ENCODE assay signal across 8 cellular contexts in the genomic region with DNA sequence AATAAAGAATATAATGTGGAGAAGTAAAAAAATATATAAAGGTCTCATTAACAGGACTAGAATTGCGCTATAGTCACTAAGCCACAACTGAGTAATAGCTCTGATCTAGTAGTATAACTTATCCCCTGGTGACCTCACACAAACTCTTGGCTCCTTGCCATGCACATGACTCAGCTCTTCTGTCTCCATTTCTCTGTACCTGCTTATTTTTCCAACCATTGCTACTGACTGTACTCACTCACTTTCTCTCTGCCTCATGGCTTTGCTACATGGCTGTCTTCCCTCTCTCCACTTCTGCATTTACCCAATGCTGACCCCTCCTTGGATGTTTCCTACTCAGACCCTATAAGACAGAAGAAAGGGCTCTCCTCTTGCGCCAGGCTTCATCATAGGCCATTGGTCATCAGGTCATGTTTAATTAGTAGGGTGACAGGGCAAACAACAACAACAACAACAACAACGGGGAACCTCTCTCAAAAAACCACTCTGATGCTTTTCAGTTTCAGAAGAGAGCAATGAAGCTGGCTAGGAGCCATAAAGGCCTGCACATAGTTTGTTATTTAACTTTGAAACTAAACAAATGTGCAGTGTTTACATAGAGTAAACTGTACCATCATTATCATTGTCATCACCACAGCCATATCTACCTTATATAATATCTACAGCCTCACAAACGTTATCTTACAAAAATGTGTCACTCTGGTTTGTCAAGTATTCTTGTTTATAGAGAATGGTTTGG. TPM values are rescaled to one million over a fixed set of nuclear protein-coding genes. Genes with fewer than 3 reads are reported as not detected.
A peak's percentile ranks its signal among the peaks of the same experiment; 100 is the strongest.
DNase-seq lines count a peak whose midpoint lies in the region; ATAC-seq, FAIRE-seq and TF ChIP-seq lines count a peak whose summit lies in the region.

No MANE protein-coding gene starts in this region.

- TF ChIP-seq POLR2A in GM12891 (IDR thresholded peaks at IDR 0.05; ENCODE audit: low read depth, low read length) (no peak), testis (IDR thresholded peaks at IDR 0.05) (no peak)

- no peak overlapping the region for H3K4me3 ChIP-seq in foreskin fibroblast (ENCODE audit: low read depth in 1 of 2, low read length in 2 of 2)
- no peak overlapping the region for H3K4me3 ChIP-seq in ascending aorta
- H3K4me3 ChIP-seq in testis = no peak overlapping the region

- WGBS in testis, 2 donors = 89 to 90% methylated on average over 4 of the region's 4 CpGs

- H3K9me3 ChIP-seq in ascending aorta (no peaks in the 10 kb centered on the region), testis (no peaks in the 10 kb centered on the region)

- intact Hi-C loops in ascending aorta (cut with DNase I) = no loop called here
- intact Hi-C loops in testis (cut with DNase I; ENCODE audit: low total_unique reads) = no loop called here

- peak; percentile 5 for FAIRE-seq in GM12891 (lab: Jason Lieb, UNC)

- no peak for ATAC-seq in GM21619 (IDR thresholded peaks at IDR 0.05; ENCODE audit: unreplicated experiment)

- no peaks in the 10 kb centered on the region for H3K36me3 ChIP-seq in ascending aorta
- H3K36me3 ChIP-seq in testis (ENCODE audit: low read depth, missing control alignments) = no peaks in the 10 kb centered on the region

- H3K4me1 ChIP-seq in ascending aorta (no peaks in the 10 kb centered on the region), testis (no peaks in the 10 kb centered on the region)

- TF ChIP-seq CTCF in foreskin fibroblast (IDR thresholded peaks at IDR 0.05; ENCODE audit: low read depth, low read length) (no peak), ascending aorta (IDR thresholded peaks at IDR 0.05) (no peak), testis (IDR thresholded peaks at IDR 0.05) (no peak)

- H3K27ac ChIP-seq in ascending aorta (no peak overlapping the region), testis (no peak overlapping the region)

- DNase-seq in GM12891 (ENCODE audit: insufficient read length, low spot score) = no peak
- peak; percentile 45 for DNase-seq in NCI-H1105 (lab: John Stamatoyannopoulos, UW)
- peak; percentile 80 for DNase-seq in activated CD8-positive, alpha-beta memory T cell treated with anti-CD3 and anti-CD28 coated beads for 24 hours
- peak; percentile 74 to 90 for DNase-seq in foreskin fibroblast
- peak; percentile 38 to 78 (median 58) for DNase-seq in stimulated activated CD4-positive, alpha-beta T cell treated with anti-CD3 and anti-CD28 coated beads, TNF-alpha, amount 100 ng/mL, for 24 hours (ENCODE audit: low read depth in 3 of 3)
- no peak for DNase-seq in ascending aorta (ENCODE audit: low spot score in 2 of 2)
- DNase-seq in testis = no peak

- H3K27me3 ChIP-seq in ascending aorta = no peaks in the 10 kb centered on the region
- no peaks in the 10 kb centered on the region for H3K27me3 ChIP-seq in testis

TF ChIP-seq in GM12891, 5 proteins besides CTCF, POLR2A, EP300 and RAD21:
- TF ChIP-seq PAX5 (IDR thresholded peaks at IDR 0.05; ENCODE audit: insufficient read depth, low read length, severe bottlenecking) (no peak), POLR2AphosphoS5 (IDR thresholded peaks at IDR 0.05; ENCODE audit: low read depth, low read length) (no peak), TAF1 (IDR thresholded peaks at IDR 0.05; ENCODE audit: low read depth, low read length) (no peak), SPI1 (IDR thresholded peaks at IDR 0.05; ENCODE audit: low read depth, low read length) (no peak), POU2F2 (IDR thresholded peaks at IDR 0.05; ENCODE audit: low read depth, low read length) (no peak)

RNA-seq across cellular contexts. Expression of gene KRAS, which starts 25.6 kb away (rescaled TPM):
- polyA plus RNA-seq in GM12891 (2012; ENCODE audit: low read depth, missing spikeins) = 2.0 TPM
- total RNA-seq in ascending aorta (9.8 TPM), testis (10 to 100 TPM; 20.3 to 22.1 TPM)
- polyA plus RNA-seq in testis (ENCODE audit: insufficient read depth, low read depth, low replicate concordance) = 13.3 TPM

Comparison
In these comparisons a context has a peak if more than half of its experiments do, and no peak if none do; other contexts are left out.
1. DNase-seq: peak in NCI-H1105 (single experiment), activated CD8-positive, alpha-beta memory T cell treated with anti-CD3 and anti-CD28 coated beads for 24 hours (single experiment), foreskin fibroblast (2 of 2) and stimulated activated CD4-positive, alpha-beta T cell treated with anti-CD3 and anti-CD28 coated beads, TNF-alpha, amount 100 ng/mL, for 24 hours (3 of 3); none in GM12891 (single experiment), ascending aorta (0 of 2) and testis (single experiment).